Comparison of ENCODE assay signal across 11 cellular contexts in genomic region chr10:2980791-2981360, GRCh38.
A peak's percentile ranks its signal among the peaks of the same experiment; 100 is the strongest.
DNase-seq lines count a peak whose midpoint lies in the region; ATAC-seq and TF ChIP-seq lines count a peak whose summit lies in the region.
"Had no signal": no experiment of that assay in that cellular context is flagged by ENCODE, and none has a peak within 500 bp of the region (broad histone marks: within the 10 kb centered on the region; RNA-seq: fewer than 3 reads in every experiment).

No MANE protein-coding gene starts in this region.

- no peak for TF ChIP-seq CTCF in fibroblast of mammary gland (conservative IDR thresholded peaks at IDR 0.05; ENCODE audit: control insufficient read depth, insufficient read depth, low read depth, low read length)
- no peak for TF ChIP-seq CTCF in right lobe of liver (IDR thresholded peaks at IDR 0.05)

- H3K9me3 ChIP-seq in right lobe of liver, result no peaks in the 10 kb centered on the region
- H3K9me3 ChIP-seq: sigmoid colon had no signal

- intact Hi-C loops in right lobe of liver (cut with DNase I), result no loop called here
- intact Hi-C loops in activated T-helper 1 cell treated with anti-CD3 and anti-CD28 coated beads, Interleukin-12 subunit alpha, Interleukin-12 subunit beta, Interleukin-2, Interleukin-4 antibody, amounts not matched to agents 30 ng/mL and 10 ng/mL and 1 ng/mL, durations not matched to agents 14 hours and 24 hours and 36 hours (cut with micrococcal nuclease), result no loop called here

- ATAC-seq in GM21528 (IDR thresholded peaks at IDR 0.05; ENCODE audit: low FRiP score, unreplicated experiment) (peak; percentile 41), right lobe of liver (no peak)

- H3K4me3 ChIP-seq in fibroblast of mammary gland (ENCODE audit: control insufficient read depth, low read depth, low read length), result no peak overlapping the region
- no peak overlapping the region for H3K4me3 ChIP-seq in right lobe of liver
- H3K4me3 ChIP-seq in H7 (ENCODE audit: insufficient read depth, low read depth, low read length), result no peak overlapping the region
- H3K4me3 ChIP-seq: cardiac muscle cell, sigmoid colon had no signal

- H3K27me3 ChIP-seq in right lobe of liver, result no peaks in the 10 kb centered on the region
- no peaks in the 10 kb centered on the region for H3K27me3 ChIP-seq in H7 (ENCODE audit: control insufficient read depth, insufficient read depth, low read length)
- H3K27me3 ChIP-seq: cardiac muscle cell had no signal

- H3K36me3 ChIP-seq in right lobe of liver (no peaks in the 10 kb centered on the region), H7 (replicated peaks; ENCODE audit: control insufficient read depth, insufficient read depth, low read length) (no peaks in the 10 kb centered on the region)
- H3K36me3 ChIP-seq: cardiac muscle cell, sigmoid colon had no signal

- H3K9me3 Mint-ChIP-seq in activated T-helper 1 cell treated with anti-CD3 and anti-CD28 coated beads, Interleukin-12 subunit alpha, Interleukin-12 subunit beta, Interleukin-2, Interleukin-4 antibody, amounts not matched to agents 30 ng/mL and 10 ng/mL and 1 ng/mL, durations not matched to agents 14 hours and 24 hours and 36 hours, result no peaks in the 10 kb centered on the region
- H3K9me3 Mint-ChIP-seq: T-helper 2 cell treated with Interferon-gamma antibody and Interleukin-4, amounts not matched to agents 5 μg/mL and 100 μg/mL, for 36 hours had no signal

- peaks cover under 1% of the 10 kb centered on the region for H3K27me3 Mint-ChIP-seq in activated T-helper 1 cell treated with anti-CD3 and anti-CD28 coated beads, Interleukin-12 subunit alpha, Interleukin-12 subunit beta, Interleukin-2, Interleukin-4 antibody, amounts not matched to agents 30 ng/mL and 10 ng/mL and 1 ng/mL, durations not matched to agents 14 hours and 24 hours and 36 hours (ENCODE audit: insufficient read depth)

- 73% methylated on average over 10 of the region's 10 CpGs for WGBS in right lobe of liver (ENCODE audit: insufficient coverage, low coverage, low lambda C conversion rate, missing lambda C conversion rate)

- H3K36me3 Mint-ChIP-seq in activated T-helper 1 cell treated with anti-CD3 and anti-CD28 coated beads, Interleukin-12 subunit alpha, Interleukin-12 subunit beta, Interleukin-2, Interleukin-4 antibody, amounts not matched to agents 30 ng/mL and 10 ng/mL and 1 ng/mL, durations not matched to agents 14 hours and 24 hours and 36 hours (ENCODE audit: low read depth), result no peaks in the 10 kb centered on the region

- no peak overlapping the region for H3K4me3 Mint-ChIP-seq in activated T-helper 1 cell treated with anti-CD3 and anti-CD28 coated beads, Interleukin-12 subunit alpha, Interleukin-12 subunit beta, Interleukin-2, Interleukin-4 antibody, amounts not matched to agents 30 ng/mL and 10 ng/mL and 1 ng/mL, durations not matched to agents 14 hours and 24 hours and 36 hours
- H3K4me3 Mint-ChIP-seq: T-helper 2 cell treated with Interferon-gamma antibody and Interleukin-4, amounts not matched to agents 5 μg/mL and 100 μg/mL, for 36 hours had no signal

- no peaks in the 10 kb centered on the region for H3K4me1 ChIP-seq in right lobe of liver
- H3K4me1 ChIP-seq: sigmoid colon had no signal

- no peak overlapping the region for H3K27ac ChIP-seq in right lobe of liver
- H3K27ac ChIP-seq: cardiac muscle cell, sigmoid colon had no signal

- no peak for TF ChIP-seq POLR2A in right lobe of liver (IDR thresholded peaks at IDR 0.05)

- peak; percentile 22 for DNase-seq in A172 (ENCODE audit: low spot score)
- peak; percentile 50 for DNase-seq in LHCN-M2 (ENCODE audit: low read depth)
- DNase-seq in fibroblast of mammary gland (ENCODE audit: low read depth), result peak; percentile 67
- DNase-seq in right lobe of liver, result no peak
- no peak for DNase-seq in H7
- DNase-seq in activated CD8-positive, alpha-beta memory T cell treated with anti-CD3 and anti-CD28 coated beads, Interleukin-2, amount 50 U/mL, for 4 hours, result no peak
- no peak for DNase-seq in activated T-helper 1 cell treated with anti-CD3 and anti-CD28 coated beads, Interleukin-12 subunit alpha, Interleukin-12 subunit beta, Interleukin-2, Interleukin-4 antibody, amounts not matched to agents 30 ng/mL and 10 ng/mL and 1 ng/mL, durations not matched to agents 14 hours and 24 hours and 36 hours (ENCODE audit: low spot score)
- DNase-seq: sigmoid colon had no signal

- no peaks in the 10 kb centered on the region for H3K4me1 Mint-ChIP-seq in activated T-helper 1 cell treated with anti-CD3 and anti-CD28 coated beads, Interleukin-12 subunit alpha, Interleukin-12 subunit beta, Interleukin-2, Interleukin-4 antibody, amounts not matched to agents 30 ng/mL and 10 ng/mL and 1 ng/mL, durations not matched to agents 14 hours and 24 hours and 36 hours (ENCODE audit: low read depth)

- H3K27ac Mint-ChIP-seq in activated T-helper 1 cell treated with anti-CD3 and anti-CD28 coated beads, Interleukin-12 subunit alpha, Interleukin-12 subunit beta, Interleukin-2, Interleukin-4 antibody, amounts not matched to agents 30 ng/mL and 10 ng/mL and 1 ng/mL, durations not matched to agents 14 hours and 24 hours and 36 hours, result no peak overlapping the region
- H3K27ac Mint-ChIP-seq: T-helper 2 cell treated with Interferon-gamma antibody and Interleukin-4, amounts not matched to agents 5 μg/mL and 100 μg/mL, for 36 hours had no signal

Comparison
In these comparisons a context has a peak if more than half of its experiments do, and no peak if none do; other contexts are left out.
1. DNase-seq: peak in A172 (single experiment), LHCN-M2 (single experiment) and fibroblast of mammary gland (single experiment); none in right lobe of liver (0 of 3), H7 (single experiment), activated CD8-positive, alpha-beta memory T cell treated with anti-CD3 and anti-CD28 coated beads, Interleukin-2, amount 50 U/mL, for 4 hours (single experiment) and activated T-helper 1 cell treated with anti-CD3 and anti-CD28 coated beads, Interleukin-12 subunit alpha, Interleukin-12 subunit beta, Interleukin-2, Interleukin-4 antibody, amounts not matched to agents 30 ng/mL and 10 ng/mL and 1 ng/mL, durations not matched to agents 14 hours and 24 hours and 36 hours (single experiment).